ENCODE assay signal across 30 cellular contexts in genomic region chr1:53022179-53022578, GRCh38. TPM values are rescaled to one million over a fixed set of nuclear protein-coding genes. Genes with fewer than 3 reads are reported as not detected.
"Had no signal": no experiment of that assay in that cellular context is flagged by ENCODE, and none has a peak within 500 bp of the region (broad histone marks: within the 10 kb centered on the region; RNA-seq: fewer than 3 reads in every experiment).

No MANE protein-coding gene starts in this region.

- H3K4me1 ChIP-seq: SJCRH30 had no signal

- H3K9me2 ChIP-seq: SK-N-SH had no signal

- H3K4me2 ChIP-seq: SK-N-SH had no signal

- H3K36me3 Mint-ChIP-seq: activated CD4-positive, alpha-beta memory T cell treated with anti-CD3 and anti-CD28 coated beads for 36 hours had no signal

- DNase-seq: activated B cell treated with CpG ODN at 0.5 μM for 24 hours; activated CD4-positive, alpha-beta memory T cell treated with anti-CD3 and anti-CD28 coated beads for 36 hours; activated CD4-positive, alpha-beta T cell treated with anti-CD3 and anti-CD28 coated beads for 1 hour; activated CD4-positive, alpha-beta T cell treated with anti-CD3 and anti-CD28 coated beads, Interleukin-2, amount 10 ng/mL, durations not matched to agents 24 days and 14 days; activated CD8-positive, alpha-beta memory T cell treated with anti-CD3 and anti-CD28 coated beads for 24 hours; activated naive CD4-positive, alpha-beta T cell treated with anti-CD3 and anti-CD28 coated beads, Interleukin-2, amount 50 U/mL, for 16 hours; activated naive CD8-positive, alpha-beta T cell treated with anti-CD3 and anti-CD28 coated beads, Interleukin-2, amount 10 ng/mL, durations not matched to agents 7 days and 5 days; activated T-cell treated with anti-CD3 and anti-CD28 coated beads, Interleukin-2, amount 50 U/mL, for 4 hours; adrenal gland; anterior cingulate cortex; central memory CD4-positive, alpha-beta T cell; KG1; MG63; MV-4-11; NCI-H1092 treated with DMSO at 0.1 percent for 48 hours; NCI-H1417 treated with DMSO at 0.1 percent for 48 hours; NCI-H1694; NCI-H2029 treated with DMSO at 0.1 percent for 48 hours; NCI-H345; NCI-H510A; NCI-H526 treated with DMSO at 0.1 percent for 48 hours; NK-92 treated with Interleukin-12 subunit alpha and Interleukin-12 subunit beta, amount 100 ng/mL, for 24 hours; Peyer's patch; Right ventricle myocardium superior; SJCRH30; SK-N-SH; SW 1271 had no signal

- H3K27me3 ChIP-seq: adrenal gland, MG63, Peyer's patch, SJCRH30 had no signal

- H3K4me3 Mint-ChIP-seq: activated B cell treated with CpG ODN at 0.5 μM for 24 hours; activated CD4-positive, alpha-beta memory T cell treated with anti-CD3 and anti-CD28 coated beads for 36 hours; activated CD4-positive, alpha-beta T cell treated with anti-CD3 and anti-CD28 coated beads, Interleukin-2, amount 10 ng/mL, durations not matched to agents 24 days and 14 days; activated naive CD8-positive, alpha-beta T cell treated with anti-CD3 and anti-CD28 coated beads, Interleukin-2, amount 10 ng/mL, durations not matched to agents 7 days and 5 days; activated T-cell treated with anti-CD3 and anti-CD28 coated beads, Interleukin-2, amount 50 U/mL, for 4 hours; activated T-helper 17 cell treated with anti-CD3 and anti-CD28 coated beads, Interleukin-2, amount 50 U/mL, for 72 hours had no signal

- H3K27ac Mint-ChIP-seq: activated B cell treated with CpG ODN at 0.5 μM for 24 hours; activated CD4-positive, alpha-beta memory T cell treated with anti-CD3 and anti-CD28 coated beads for 36 hours; activated CD4-positive, alpha-beta T cell treated with anti-CD3 and anti-CD28 coated beads, Interleukin-2, amount 10 ng/mL, durations not matched to agents 24 days and 14 days; activated naive CD8-positive, alpha-beta T cell treated with anti-CD3 and anti-CD28 coated beads, Interleukin-2, amount 10 ng/mL, durations not matched to agents 7 days and 5 days; activated T-helper 17 cell treated with anti-CD3 and anti-CD28 coated beads, Interleukin-2, amount 50 U/mL, for 72 hours had no signal

- H3K27me3 Mint-ChIP-seq: activated B cell treated with CpG ODN at 0.5 μM for 24 hours; activated CD4-positive, alpha-beta memory T cell treated with anti-CD3 and anti-CD28 coated beads for 36 hours; activated CD4-positive, alpha-beta T cell treated with anti-CD3 and anti-CD28 coated beads, Interleukin-2, amount 10 ng/mL, durations not matched to agents 24 days and 14 days; activated naive CD8-positive, alpha-beta T cell treated with anti-CD3 and anti-CD28 coated beads, Interleukin-2, amount 10 ng/mL, durations not matched to agents 7 days and 5 days; activated T-helper 17 cell treated with anti-CD3 and anti-CD28 coated beads, Interleukin-2, amount 50 U/mL, for 72 hours had no signal

- H3K9ac ChIP-seq: SK-N-SH had no signal

- H3K27ac ChIP-seq: adrenal gland, Peyer's patch, RWPE1, SJCRH30 had no signal

- H3K4me3 ChIP-seq: adrenal gland, MG63, Peyer's patch, SJCRH30 had no signal

- H3K36me3 ChIP-seq: adrenal gland, SJCRH30 had no signal

- H3K4me1 Mint-ChIP-seq: activated T-helper 17 cell treated with anti-CD3 and anti-CD28 coated beads, Interleukin-2, amount 50 U/mL, for 72 hours had no signal

- H3K9me3 ChIP-seq: adrenal gland, MG63, Peyer's patch, SJCRH30, SK-N-SH had no signal

- H3K9me3 Mint-ChIP-seq: activated B cell treated with CpG ODN at 0.5 μM for 24 hours; activated CD4-positive, alpha-beta memory T cell treated with anti-CD3 and anti-CD28 coated beads for 36 hours; activated CD4-positive, alpha-beta T cell treated with anti-CD3 and anti-CD28 coated beads, Interleukin-2, amount 10 ng/mL, durations not matched to agents 24 days and 14 days; activated naive CD8-positive, alpha-beta T cell treated with anti-CD3 and anti-CD28 coated beads, Interleukin-2, amount 10 ng/mL, durations not matched to agents 7 days and 5 days; activated T-cell treated with anti-CD3 and anti-CD28 coated beads, Interleukin-2, amount 50 U/mL, for 4 hours; activated T-helper 17 cell treated with anti-CD3 and anti-CD28 coated beads, Interleukin-2, amount 50 U/mL, for 72 hours had no signal

RNA-seq across cellular contexts. Expression of gene PODN, which starts 39.8 kb away (rescaled TPM):
- total RNA-seq: activated B cell treated with CpG ODN at 0.5 μM for 24 hours; activated CD4-positive, alpha-beta memory T cell treated with anti-CD3 and anti-CD28 coated beads for 36 hours; activated CD4-positive, alpha-beta T cell treated with anti-CD3 and anti-CD28 coated beads, Interleukin-2, amount 10 ng/mL, durations not matched to agents 24 days and 14 days; activated T-helper 17 cell treated with anti-CD3 and anti-CD28 coated beads, Interleukin-2, amount 50 U/mL, for 72 hours; T-helper 1 cell treated with Interleukin-12 subunit alpha and Interleukin-12 subunit beta and Interleukin-4 antibody, amounts not matched to agents 30 ng/mL and 1 ng/mL, for 36 hours had no signal
